In genomic region chr10:72310636-72311035, GRCh38 we compare ENCODE assay signal across 13 cellular contexts. TPM values are rescaled to one million over a fixed set of nuclear protein-coding genes. Genes with fewer than 3 reads are reported as not detected.
DNase-seq lines count a peak whose midpoint lies in the region; ATAC-seq, FAIRE-seq and TF ChIP-seq lines count a peak whose summit lies in the region.
"Had no signal": no experiment of that assay in that cellular context is flagged by ENCODE, and none has a peak within 500 bp of the region (broad histone marks: within the 10 kb centered on the region; RNA-seq: fewer than 3 reads in every experiment).

No MANE protein-coding gene starts in this region.

- WGBS in K562 (ENCODE audit: insufficient coverage, low coverage, missing lambda C conversion rate): 91% methylated on average over 4 of the region's 4 CpGs
- WGBS in HepG2 (ENCODE audit: low lambda C conversion rate): 95% methylated on average over 3 of the region's 4 CpGs
- WGBS in testis, 2 donors: 82 to 100% methylated on average over 3 to 4 of the region's 4 CpGs

- H3K27me3 Mint-ChIP-seq in activated CD4-positive, alpha-beta T cell treated with anti-CD3 and anti-CD28 coated beads, Interleukin-2, amount 10 ng/mL, durations not matched to agents 7 days and 5 days: no peaks in the 10 kb centered on the region

- H3K4me3 ChIP-seq in K562 (no peak overlapping the region), HepG2 (replicated peaks in 1 of 3; ENCODE audit: insufficient read depth in 1 of 3, low read depth in 2 of 3, low read length in 3 of 3) (no peak overlapping the region), testis (no peak overlapping the region)
- H3K4me3 ChIP-seq in effector memory CD4-positive, alpha-beta T cell (ENCODE audit: insufficient read depth, low read depth, low read length, poor library complexity, severe bottlenecking): no peak overlapping the region
- H3K4me3 ChIP-seq: esophagus squamous epithelium, GM12878, lung had no signal

- H3K36me3 ChIP-seq in K562 (ENCODE audit: control insufficient read depth, insufficient read depth, low read length): no peaks in the 10 kb centered on the region
- H3K36me3 ChIP-seq in HepG2 (replicated peaks in 1 of 2; ENCODE audit: control insufficient read depth in 1 of 2, insufficient read depth in 2 of 2, low read length in 2 of 2): no peaks in the 10 kb centered on the region
- no peaks in the 10 kb centered on the region for H3K36me3 ChIP-seq in testis (ENCODE audit: low read depth, missing control alignments)
- no peaks in the 10 kb centered on the region for H3K36me3 ChIP-seq in effector memory CD4-positive, alpha-beta T cell (ENCODE audit: control insufficient read depth, insufficient read depth, low read length)
- H3K36me3 ChIP-seq: esophagus squamous epithelium had no signal

- no peaks in the 10 kb centered on the region for H3K9me3 Mint-ChIP-seq in activated CD4-positive, alpha-beta T cell treated with anti-CD3 and anti-CD28 coated beads, Interleukin-2, amount 10 ng/mL, durations not matched to agents 7 days and 5 days

- no peak for TF ChIP-seq EP300 in K562 (IDR thresholded peaks at IDR 0.05; ENCODE audit: low read length)
- no peak for TF ChIP-seq EP300 in HepG2 (IDR thresholded peaks at IDR 0.05; ENCODE audit: low read depth in 2 of 2, low read length in 2 of 2)
- no peak for TF ChIP-seq EP300 in HepG2 (CRISPR knock-in tag; IDR thresholded peaks at IDR 0.05; ENCODE audit: borderline replicate concordance)

- no peak for ATAC-seq in K562
- ATAC-seq in HepG2: peak; percentile 9; the same call in 2 of the 3 replicates
- ATAC-seq in GM18861 (IDR thresholded peaks at IDR 0.05; ENCODE audit: unreplicated experiment): no peak
- ATAC-seq: GM12878 had no signal

- TF ChIP-seq RAD21 in K562 (CRISPR knock-in tag; conservative IDR thresholded peaks at IDR 0.05 in 1 of 2, IDR thresholded peaks at IDR 0.05 in 1 of 2) (no peak), HepG2 (CRISPR knock-in tag; IDR thresholded peaks at IDR 0.05) (no peak)

- TF ChIP-seq CTCF in K562 (IDR thresholded peaks at IDR 0.05 in 2 of 3, conservative IDR thresholded peaks at IDR 0.05 in 1 of 3; ENCODE audit: insufficient read depth in 2 of 3, low read depth in 1 of 3, low read length in 3 of 3) (no peak), HepG2 (CRISPR knock-in tag; IDR thresholded peaks at IDR 0.05) (no peak), testis (IDR thresholded peaks at IDR 0.05) (no peak)

- no peak overlapping the region for H3K4me2 ChIP-seq in K562 (ENCODE audit: insufficient read depth, low read length)
- H3K4me2 ChIP-seq in HepG2 (ENCODE audit: low read depth, low read length): peak overlapping the region; percentile 95

- no TSS peak for BruUV-seq in K562 (replicated peaks; lab: Mats Ljungman, UMichigan)
- BruUV-seq in HepG2 (replicated peaks; lab: Mats Ljungman, UMichigan): no TSS peak

- DNase-seq in activated CD4-positive, alpha-beta T cell treated with anti-CD3 and anti-CD28 coated beads, Interleukin-2, amount 10 ng/mL, durations not matched to agents 7 days and 5 days: no peak
- no peak for DNase-seq in activated CD4-positive, alpha-beta T cell treated with anti-CD3 and anti-CD28 coated beads for 1 hour
- no peak for DNase-seq in K562 (ENCODE audit: extremely low read depth in 1 of 4, low spot score in 3 of 4)
- DNase-seq in HepG2 (ENCODE audit: low spot score): no peak
- no peak for DNase-seq in testis
- DNase-seq in effector memory CD4-positive, alpha-beta T cell: no peak
- no peak for DNase-seq in NCI-H1417 treated with DMSO at 0.1 percent for 48 hours (lab: John Stamatoyannopoulos, UW)
- DNase-seq: activated effector memory CD4-positive, alpha-beta T cell treated with Interleukin-2 at 50 U/mL for 16 hours; esophagus squamous epithelium; NCI-H2107 had no signal

- no peaks in the 10 kb centered on the region for H3K36me3 Mint-ChIP-seq in activated CD4-positive, alpha-beta T cell treated with anti-CD3 and anti-CD28 coated beads, Interleukin-2, amount 10 ng/mL, durations not matched to agents 7 days and 5 days (ENCODE audit: low read depth)

- no peaks in the 10 kb centered on the region for H3K79me2 ChIP-seq in K562 (ENCODE audit: control insufficient read depth, insufficient read depth, low read length)
- H3K79me2 ChIP-seq in HepG2 (ENCODE audit: insufficient read depth, low read length): no peaks in the 10 kb centered on the region

- POLR2A ChIA-PET in activated CD4-positive, alpha-beta T cell treated with anti-CD3 and anti-CD28 coated beads, Interleukin-2, amount 10 ng/mL, durations not matched to agents 7 days and 5 days (lab: Charles Lee): no interaction called here
- POLR2A ChIA-PET in K562 (lab: Yijun Ruan, JAX) (interaction anchor here (0.8 to 2.3 kb wide), 3 partner anchors 10 to 12 kb away, joined by 3 to 17 read pairs (median 3); no protein-coding TSS in a partner anchor), HepG2 (lab: Yijun Ruan, JAX) (interaction anchor here (0.6 to 11.9 kb wide), 3 partner anchors 8 to 96 kb away, joined by 3 to 168 read pairs (median 5); partner anchors contain the start of gene DDIT4)

- no peak overlapping the region for H3K27ac ChIP-seq in K562 (ENCODE audit: extremely low read depth, low read depth, low read length)
- no peak overlapping the region for H3K27ac ChIP-seq in HepG2 (ENCODE audit: extremely low read length, insufficient read depth, low read length)
- peak overlapping the region; percentile 75 to 77 for H3K27ac ChIP-seq in testis
- no peak overlapping the region for H3K27ac ChIP-seq in effector memory CD4-positive, alpha-beta T cell (ENCODE audit: insufficient read depth, low read length, poor library complexity, severe bottlenecking)

- H3K27me3 ChIP-seq in K562 (ENCODE audit: control insufficient read depth in 2 of 2, insufficient read depth in 2 of 2, low read length in 2 of 2): no peaks in the 10 kb centered on the region
- no peaks in the 10 kb centered on the region for H3K27me3 ChIP-seq in HepG2 (ENCODE audit: control insufficient read depth in 1 of 2, insufficient read depth in 2 of 2, low read length in 2 of 2)
- H3K27me3 ChIP-seq in testis: no peaks in the 10 kb centered on the region
- no peaks in the 10 kb centered on the region for H3K27me3 ChIP-seq in effector memory CD4-positive, alpha-beta T cell (replicated peaks; ENCODE audit: control insufficient read depth, insufficient read depth, low read length, poor library complexity, severe bottlenecking)
- H3K27me3 ChIP-seq: esophagus squamous epithelium had no signal

- peak overlapping the region; percentile 90 for H2AFZ ChIP-seq in K562 (ENCODE audit: low read depth, low read length)
- H2AFZ ChIP-seq in HepG2 (ENCODE audit: low read length): no peak overlapping the region

- H3K9ac ChIP-seq in K562 (ENCODE audit: insufficient read depth in 1 of 2, low read depth in 2 of 2, low read length in 2 of 2) (peak overlapping the region; percentile 7 to 70; a peak in 3 of 4 replicates), HepG2 (ENCODE audit: insufficient read depth, low read depth, low read length) (no peak overlapping the region)

- H3K27ac Mint-ChIP-seq in activated CD4-positive, alpha-beta T cell treated with anti-CD3 and anti-CD28 coated beads, Interleukin-2, amount 10 ng/mL, durations not matched to agents 7 days and 5 days: peak overlapping the region; percentile 75

- no peak for FAIRE-seq in K562 (lab: Jason Lieb, UNC)
- no peak for FAIRE-seq in HepG2 (lab: Jason Lieb, UNC)
- FAIRE-seq: GM12878 had no signal

- in situ Hi-C loops in K562 (cut with MboI): no loop called here
- in situ Hi-C loops in HepG2 (cut with HindIII; ENCODE audit: extremely low pct_ligation_motif_present, low pct_unique_long_range_greater_than_20kb): no loop called here

- peaks cover 36 to 57% of the 10 kb centered on the region in 2 experiments for H3K4me1 ChIP-seq in K562 (replicated peaks in 1 of 2; ENCODE audit: control insufficient read depth in 2 of 2, insufficient read depth in 2 of 2, low read length in 2 of 2)
- peaks cover 64% of the 10 kb centered on the region for H3K4me1 ChIP-seq in HepG2 (ENCODE audit: insufficient read depth, low read length)
- peaks cover 47% of the 10 kb centered on the region for H3K4me1 ChIP-seq in testis
- H3K4me1 ChIP-seq in effector memory CD4-positive, alpha-beta T cell (ENCODE audit: control insufficient read depth, insufficient read depth, low read length, poor library complexity, severe bottlenecking): peaks cover 27% of the 10 kb centered on the region

- no peak overlapping the region for H3K4me3 Mint-ChIP-seq in activated CD4-positive, alpha-beta T cell treated with anti-CD3 and anti-CD28 coated beads, Interleukin-2, amount 10 ng/mL, durations not matched to agents 7 days and 5 days

- H3K9me3 ChIP-seq in K562 (replicated peaks; ENCODE audit: control insufficient read depth, insufficient read depth, low read depth, low read length) (no peaks in the 10 kb centered on the region), HepG2 (ENCODE audit: low read length) (no peaks in the 10 kb centered on the region), testis (no peaks in the 10 kb centered on the region)
- no peaks in the 10 kb centered on the region for H3K9me3 ChIP-seq in effector memory CD4-positive, alpha-beta T cell (ENCODE audit: control insufficient read depth, low read length)
- H3K9me3 ChIP-seq: esophagus squamous epithelium had no signal

- H4K20me1 ChIP-seq in K562 (replicated peaks; ENCODE audit: control insufficient read depth, insufficient read depth, low read length): no peaks in the 10 kb centered on the region
- no peaks in the 10 kb centered on the region for H4K20me1 ChIP-seq in HepG2 (ENCODE audit: insufficient read depth, low read length)

- TF ChIP-seq POLR2A in K562 (conservative IDR thresholded peaks at IDR 0.05) (no peak), HepG2 (IDR thresholded peaks at IDR 0.05; ENCODE audit: insufficient read depth in 1 of 2, low read depth in 2 of 2, low read length in 2 of 2) (no peak), testis (IDR thresholded peaks at IDR 0.05) (no peak)

- no peaks in the 10 kb centered on the region for H3K9me1 ChIP-seq in K562 (ENCODE audit: control insufficient read depth, insufficient read depth, low read length)

- CTCF ChIA-PET in activated CD4-positive, alpha-beta T cell treated with anti-CD3 and anti-CD28 coated beads, Interleukin-2, amount 10 ng/mL, durations not matched to agents 7 days and 5 days (lab: Charles Lee): interaction anchor here (1.6 kb wide), 1 partner anchor 11 kb away, joined by 6 read pairs; no protein-coding TSS in a partner anchor
- CTCF ChIA-PET in K562 (lab: Yijun Ruan, JAX; ENCODE audit: low intra/inter-chr PET ratio): no interaction called here
- CTCF ChIA-PET in HepG2 (lab: Yijun Ruan, JAX; ENCODE audit: low intra/inter-chr PET ratio, low total read pairs): no interaction called here

- intact Hi-C loops in K562 (cut with micrococcal nuclease): no loop called here
- intact Hi-C loops in HepG2 (cut with micrococcal nuclease; ENCODE audit: unreplicated experiment): no loop called here
- intact Hi-C loops in testis (cut with DNase I; ENCODE audit: low total_unique reads): no loop called here

- peaks cover 68% of the 10 kb centered on the region for H3K4me1 Mint-ChIP-seq in activated CD4-positive, alpha-beta T cell treated with anti-CD3 and anti-CD28 coated beads, Interleukin-2, amount 10 ng/mL, durations not matched to agents 7 days and 5 days

RNA-seq across cellular contexts. Expression of gene DDIT4, which starts 36.9 kb away (rescaled TPM):
- 100 to 1,000 TPM; 166 to 189 TPM for total RNA-seq in activated CD4-positive, alpha-beta T cell treated with anti-CD3 and anti-CD28 coated beads, Interleukin-2, amount 10 ng/mL, durations not matched to agents 7 days and 5 days
- total RNA-seq in K562 (2011; cell fraction: chromatin; rRNA removed; ENCODE audit: low replicate concordance): 185 and 371 TPM in 2 replicates
- total RNA-seq in K562 (2011; cell fraction: nucleolus; rRNA removed): 455 and 610 TPM in 2 replicates
- 314 and 392 TPM in 2 replicates for total RNA-seq in K562 (2011; cell fraction: nucleoplasm; rRNA removed)
- total RNA-seq in K562 (2014; rRNA removed) (593 and 675 TPM in 2 replicates), K562 (2014; rRNA removed; fragmentation: Illumina TruSeq; extraction: Trizol) (159 and 200 TPM in 2 replicates), K562 (2015; rRNA removed; fragmentation: Illumina TruSeq; extraction: Trizol) (13.2 and 14.7 TPM in 2 replicates), K562 (2021) (453 and 674 TPM in 2 replicates), HepG2 (2016; rRNA removed; fragmentation: Illumina TruSeq; extraction: Trizol) (35.2 and 35.6 TPM in 2 replicates), testis (10 to 100 TPM; 69.6 to 94.3 TPM)
- polyA plus RNA-seq in K562 (2011; rRNA removed) (228 and 529 TPM in 2 replicates), K562 (2014; fragmentation: Illumina TruSeq; extraction: Trizol) (107 and 370 TPM in 2 replicates), K562 (2014; fragmentation: Nextera tagmentation; extraction: Ambion mirVana) (10 to 100 TPM in 1 of 2 experiments, 1 to 10 TPM in 1; 8.2 to 12.3 TPM), K562 (2014; rRNA removed) (362 and 564 TPM in 2 replicates), HepG2 (2011; rRNA removed) (40.7 and 78.9 TPM in 2 replicates), testis (ENCODE audit: insufficient read depth, low read depth, low replicate concordance) (46.6 TPM)
- 345 and 451 TPM in 2 replicates for polyA plus RNA-seq in K562 (2011; cell fraction: cytosol; rRNA removed)
- 384 and 450 TPM in 2 replicates for polyA plus RNA-seq in K562 (2011; cell fraction: nucleus; rRNA removed)
- polyA plus RNA-seq in K562 (2012): 184 and 695 TPM in 2 replicates
- polyA minus RNA-seq in K562 (2011; rRNA and poly(A)+ RNA removed): 156 and 267 TPM in 2 replicates
- 180 and 395 TPM in 2 replicates for polyA minus RNA-seq in K562 (2011; cell fraction: cytosol; rRNA and poly(A)+ RNA removed)
- polyA minus RNA-seq in K562 (2011; cell fraction: nucleus; rRNA and poly(A)+ RNA removed): 272 and 555 TPM in 2 replicates
- total RNA-seq in HepG2 (2016; cell fraction: cytosol; rRNA removed; fragmentation: Illumina TruSeq; extraction: Trizol; ENCODE audit: low read depth): 17.3 and 17.4 TPM in 2 replicates
- total RNA-seq in HepG2 (2016; cell fraction: insoluble cytoplasmic fraction; rRNA removed; fragmentation: Illumina TruSeq; extraction: Trizol): 35.9 and 37.2 TPM in 2 replicates
- total RNA-seq in HepG2 (2016; cell fraction: membrane; rRNA removed; fragmentation: Illumina TruSeq; extraction: Trizol): 34.5 and 35.2 TPM in 2 replicates
- 19.2 and 19.4 TPM in 2 replicates for total RNA-seq in HepG2 (2016; cell fraction: nucleus; rRNA removed; fragmentation: Illumina TruSeq; extraction: Trizol)
- polyA plus RNA-seq in HepG2 (2011; cell fraction: cytosol; rRNA removed): 47.3 and 59.3 TPM in 2 replicates
- polyA plus RNA-seq in HepG2 (2011; cell fraction: nucleus; rRNA removed): 73.1 and 98.3 TPM in 2 replicates
- polyA plus RNA-seq in HepG2 (2012): 82.2 and 137 TPM in 2 replicates
- 3.8 and 5.2 TPM in 2 replicates for polyA plus RNA-seq in HepG2 (2016; cell fraction: cytosol; fragmentation: Illumina TruSeq; extraction: Trizol; ENCODE audit: low read depth)
- 24.9 and 26.7 TPM in 2 replicates for polyA plus RNA-seq in HepG2 (2016; cell fraction: insoluble cytoplasmic fraction; fragmentation: Illumina TruSeq; extraction: Trizol; ENCODE audit: low read depth)
- 8.1 and 8.4 TPM in 2 replicates for polyA plus RNA-seq in HepG2 (2016; cell fraction: membrane; fragmentation: Illumina TruSeq; extraction: Trizol; ENCODE audit: low read depth)
- 27.3 and 28.4 TPM in 2 replicates for polyA plus RNA-seq in HepG2 (2016; cell fraction: nucleus; fragmentation: Illumina TruSeq; extraction: Trizol; ENCODE audit: insufficient read depth, low read depth)
- polyA minus RNA-seq in HepG2 (2011; rRNA and poly(A)+ RNA removed; ENCODE audit: low replicate concordance): 150 and 161 TPM in 2 replicates
- polyA minus RNA-seq in HepG2 (2011; cell fraction: cytosol; rRNA and poly(A)+ RNA removed): 74.7 and 77.2 TPM in 2 replicates
- polyA minus RNA-seq in HepG2 (2011; cell fraction: nucleus; rRNA and poly(A)+ RNA removed): 51.2 and 56.2 TPM in 2 replicates

RNA-seq across cellular contexts. Expression of gene DNAJB12, which starts 44.1 kb away (rescaled TPM):
- 10 to 100 TPM; 31.8 to 34.5 TPM for total RNA-seq in activated CD4-positive, alpha-beta T cell treated with anti-CD3 and anti-CD28 coated beads, Interleukin-2, amount 10 ng/mL, durations not matched to agents 7 days and 5 days
- 37.8 and 67.4 TPM in 2 replicates for total RNA-seq in K562 (2011; cell fraction: chromatin; rRNA removed; ENCODE audit: low replicate concordance)
- total RNA-seq in K562 (2011; cell fraction: nucleolus; rRNA removed): 41.7 and 47.7 TPM in 2 replicates
- 40.8 and 49.2 TPM in 2 replicates for total RNA-seq in K562 (2011; cell fraction: nucleoplasm; rRNA removed)
- total RNA-seq in K562 (2014; rRNA removed): 22.1 and 30.2 TPM in 2 replicates
- 12.9 and 15.1 TPM in 2 replicates for total RNA-seq in K562 (2014; rRNA removed; fragmentation: Illumina TruSeq; extraction: Trizol)
- 20.5 and 22.0 TPM in 2 replicates for total RNA-seq in K562 (2015; rRNA removed; fragmentation: Illumina TruSeq; extraction: Trizol)
- 31.0 and 31.5 TPM in 2 replicates for total RNA-seq in K562 (2021)
- 10.2 and 13.3 TPM in 2 replicates for polyA plus RNA-seq in K562 (2011; rRNA removed)
- polyA plus RNA-seq in K562 (2011; cell fraction: cytosol; rRNA removed): 12.4 and 17.8 TPM in 2 replicates
- polyA plus RNA-seq in K562 (2011; cell fraction: nucleus; rRNA removed): 27.1 and 42.9 TPM in 2 replicates
- 21.6 and 29.2 TPM in 2 replicates for polyA plus RNA-seq in K562 (2012)
- polyA plus RNA-seq in K562 (2014; fragmentation: Illumina TruSeq; extraction: Trizol): 24.1 and 26.2 TPM in 2 replicates
- polyA plus RNA-seq in K562 (2014; fragmentation: Nextera tagmentation; extraction: Ambion mirVana): 1 to 10 TPM; 3.5 to 4.7 TPM
- 18.4 and 20.3 TPM in 2 replicates for polyA plus RNA-seq in K562 (2014; rRNA removed)
- 7.6 and 8.6 TPM in 2 replicates for polyA minus RNA-seq in K562 (2011; rRNA and poly(A)+ RNA removed)
- polyA minus RNA-seq in K562 (2011; cell fraction: cytosol; rRNA and poly(A)+ RNA removed): 11.4 and 13.2 TPM in 2 replicates
- 14.1 and 15.7 TPM in 2 replicates for polyA minus RNA-seq in K562 (2011; cell fraction: nucleus; rRNA and poly(A)+ RNA removed)
- total RNA-seq in HepG2 (2016; rRNA removed; fragmentation: Illumina TruSeq; extraction: Trizol): 11.4 and 18.2 TPM in 2 replicates
- 3.9 and 5.0 TPM in 2 replicates for total RNA-seq in HepG2 (2016; cell fraction: cytosol; rRNA removed; fragmentation: Illumina TruSeq; extraction: Trizol; ENCODE audit: low read depth)
- 9.2 and 19.9 TPM in 2 replicates for total RNA-seq in HepG2 (2016; cell fraction: insoluble cytoplasmic fraction; rRNA removed; fragmentation: Illumina TruSeq; extraction: Trizol)
- 6.8 and 7.7 TPM in 2 replicates for total RNA-seq in HepG2 (2016; cell fraction: membrane; rRNA removed; fragmentation: Illumina TruSeq; extraction: Trizol)
- 18.8 and 22.8 TPM in 2 replicates for total RNA-seq in HepG2 (2016; cell fraction: nucleus; rRNA removed; fragmentation: Illumina TruSeq; extraction: Trizol)
- 10.8 and 13.6 TPM in 2 replicates for polyA plus RNA-seq in HepG2 (2011; rRNA removed)
- 8.7 and 9.8 TPM in 2 replicates for polyA plus RNA-seq in HepG2 (2011; cell fraction: cytosol; rRNA removed)
- 21.4 and 23.3 TPM in 2 replicates for polyA plus RNA-seq in HepG2 (2011; cell fraction: nucleus; rRNA removed)
- polyA plus RNA-seq in HepG2 (2012): 11.6 and 13.7 TPM in 2 replicates
- 3.5 TPM in 2 replicates for polyA plus RNA-seq in HepG2 (2016; cell fraction: cytosol; fragmentation: Illumina TruSeq; extraction: Trizol; ENCODE audit: low read depth)
- 9.6 and 12.1 TPM in 2 replicates for polyA plus RNA-seq in HepG2 (2016; cell fraction: insoluble cytoplasmic fraction; fragmentation: Illumina TruSeq; extraction: Trizol; ENCODE audit: low read depth)
- polyA plus RNA-seq in HepG2 (2016; cell fraction: membrane; fragmentation: Illumina TruSeq; extraction: Trizol; ENCODE audit: low read depth): 5.2 and 5.7 TPM in 2 replicates
- polyA plus RNA-seq in HepG2 (2016; cell fraction: nucleus; fragmentation: Illumina TruSeq; extraction: Trizol; ENCODE audit: insufficient read depth, low read depth): 30.8 and 32.2 TPM in 2 replicates
- 15.9 and 24.1 TPM in 2 replicates for polyA minus RNA-seq in HepG2 (2011; rRNA and poly(A)+ RNA removed; ENCODE audit: low replicate concordance)
- polyA minus RNA-seq in HepG2 (2011; cell fraction: cytosol; rRNA and poly(A)+ RNA removed): 8.8 and 8.9 TPM in 2 replicates
- 18.4 and 18.9 TPM in 2 replicates for polyA minus RNA-seq in HepG2 (2011; cell fraction: nucleus; rRNA and poly(A)+ RNA removed)
- total RNA-seq in testis: 10 to 100 TPM; 50.3 to 57.6 TPM
- polyA plus RNA-seq in testis (ENCODE audit: insufficient read depth, low read depth, low replicate concordance): 52.4 TPM

Comparison
In these comparisons a context has a peak if more than half of its experiments do, and no peak if none do; other contexts are left out.
1. H3K27ac ChIP-seq: peak in testis (2 of 2); none in K562 (single experiment), HepG2 (single experiment) and effector memory CD4-positive, alpha-beta T cell (single experiment).